ENCODE assay signal across 8 cellular contexts in genomic region chr10:68721673-68721963, GRCh38. TPM values are rescaled to one million over a fixed set of nuclear protein-coding genes. Genes with fewer than 3 reads are reported as not detected.
A peak's percentile ranks its signal among the peaks of the same experiment; 100 is the strongest.
DNase-seq lines count a peak whose midpoint lies in the region; ATAC-seq, FAIRE-seq and TF ChIP-seq lines count a peak whose summit lies in the region.

No MANE protein-coding gene starts in this region.

- no peak for FAIRE-seq in D721Med (lab: Jason Lieb, UNC)

- no peaks in the 10 kb centered on the region for H3K9me2 ChIP-seq in SK-N-SH

- H3K4me3 ChIP-seq in A673 (ENCODE audit: low read depth, low read length, poor library complexity, severe bottlenecking): peak overlapping the region; percentile 94
- H3K4me3 ChIP-seq in SK-N-SH (ENCODE audit: low read depth in 2 of 2, low read length in 1 of 2): peak overlapping the region; percentile 71 to 89
- H3K4me3 ChIP-seq in fibroblast of villous mesenchyme (ENCODE audit: low read depth, low read length): peak overlapping the region; percentile 93
- peak overlapping the region; percentile 85 to 96 for H3K4me3 ChIP-seq in prostate gland

- peaks cover 56% of the 10 kb centered on the region for H3K79me2 ChIP-seq in SK-N-SH (ENCODE audit: insufficient read depth)

- peak overlapping the region; percentile 75 for H3K4me2 ChIP-seq in SK-N-SH

- DNase-seq in A673 (ENCODE audit: low spot score) (no peak), SK-N-SH (no peak), fibroblast of villous mesenchyme (ENCODE audit: low read depth) (no peak), prostate gland (ENCODE audit: low spot score) (no peak), GM19238 (ENCODE audit: insufficient read length, low spot score) (no peak), D721Med (ENCODE audit: insufficient read length, low spot score) (no peak), NAMALWA (ENCODE audit: low spot score) (no peak)

- BruUV-seq in A673 (replicated peaks; lab: Mats Ljungman, UMichigan): no TSS peak

- H3K36me3 ChIP-seq in A673 (ENCODE audit: insufficient read depth, low read length, poor library complexity, severe bottlenecking) (peaks cover 33% of the 10 kb centered on the region), SK-N-SH (replicated peaks in 1 of 2; ENCODE audit: control insufficient read depth in 1 of 2, insufficient read depth in 2 of 2, low read length in 1 of 2) (peaks cover 2 to 36% of the 10 kb centered on the region in 2 experiments), prostate gland (no peaks in the 10 kb centered on the region)

- CTCF ChIA-PET in A673 (lab: Charles Lee): no interaction called here
- CTCF ChIA-PET in SK-N-SH (lab: Yijun Ruan, JAX): no interaction called here

- H2AFZ ChIP-seq in SK-N-SH (ENCODE audit: low read depth): peak overlapping the region; percentile 54

- H3K27ac ChIP-seq in A673 (ENCODE audit: low read depth, low read length, poor library complexity, severe bottlenecking) (peak overlapping the region; percentile 92), SK-N-SH (ENCODE audit: low read depth in 2 of 2, low read length in 1 of 2) (peak overlapping the region; percentile 78 to 87; a peak in 3 of 4 replicates), prostate gland (peak overlapping the region; percentile 92 to 96)

- ATAC-seq in GM21367 (IDR thresholded peaks at IDR 0.05; ENCODE audit: unreplicated experiment): peak; percentile 16

- peak overlapping the region; percentile 97 for H3K9ac ChIP-seq in SK-N-SH

- no peak for TF ChIP-seq RAD21 in SK-N-SH (IDR thresholded peaks at IDR 0.05; ENCODE audit: low read length)

- H3K4me1 ChIP-seq in A673 (ENCODE audit: insufficient read depth, low read length, poor library complexity, severe bottlenecking) (no peaks in the 10 kb centered on the region), SK-N-SH (ENCODE audit: control insufficient read depth in 1 of 2, insufficient read depth in 2 of 2, low read depth in 1 of 2, low read length in 1 of 2) (peaks cover 4 to 5% of the 10 kb centered on the region in 2 experiments; a peak in 1 of 4 replicates), prostate gland (replicated peaks) (peaks cover 2% of the 10 kb centered on the region)

- WGBS in SK-N-SH (ENCODE audit: low lambda C conversion rate): 0% methylated on average over 14 of the region's 23 CpGs
- WGBS in prostate gland: 0% methylated on average over 22 of the region's 23 CpGs

- POLR2A ChIA-PET in A673 (lab: Charles Lee; ENCODE audit: low non-redundant PET) (interaction anchor here (0.6 kb wide), 1 partner anchor 374 kb away, joined by 3 read pairs; no protein-coding TSS in a partner anchor), SK-N-SH (lab: Yijun Ruan, JAX) (interaction anchor here (1.0 to 2.3 kb wide), 5 partner anchors 10 to 250 kb away, joined by 3 to 9 read pairs (median 3); partner anchors contain the start of gene DNA2)

- no peaks in the 10 kb centered on the region for H3K9me3 ChIP-seq in A673 (ENCODE audit: low read depth, low read length, poor library complexity, severe bottlenecking)
- no peaks in the 10 kb centered on the region for H3K9me3 ChIP-seq in SK-N-SH
- no peaks in the 10 kb centered on the region for H3K9me3 ChIP-seq in prostate gland

- no peak for TF ChIP-seq EP300 in SK-N-SH (IDR thresholded peaks at IDR 0.05; ENCODE audit: borderline replicate concordance in 1 of 2, low read depth in 1 of 2, low read length in 1 of 2)

- intact Hi-C loops in A673 (cut with micrococcal nuclease; ENCODE audit: unreplicated experiment) (loop anchor here (5.0 kb wide), 1 partner anchor 159 kb away; the partner anchor contains the start of gene TET1), prostate gland (cut with DNase I) (no loop called here)

- no peaks in the 10 kb centered on the region for H3K27me3 ChIP-seq in A673 (replicated peaks; ENCODE audit: insufficient read depth, low read depth, low read length, poor library complexity)
- no peaks in the 10 kb centered on the region for H3K27me3 ChIP-seq in SK-N-SH (ENCODE audit: insufficient read depth)
- H3K27me3 ChIP-seq in prostate gland (replicated peaks; ENCODE audit: insufficient read depth): no peaks in the 10 kb centered on the region

- no peaks in the 10 kb centered on the region for H4K20me1 ChIP-seq in SK-N-SH (ENCODE audit: insufficient read depth)

- no peak for TF ChIP-seq POLR2A in prostate gland (IDR thresholded peaks at IDR 0.05)

- no peak for TF ChIP-seq CTCF in A673 (conservative IDR thresholded peaks at IDR 0.05; ENCODE audit: low read depth, low read length)
- TF ChIP-seq CTCF in SK-N-SH (IDR thresholded peaks at IDR 0.05): no peak
- TF ChIP-seq CTCF in fibroblast of villous mesenchyme (IDR thresholded peaks at IDR 0.05; ENCODE audit: insufficient read depth, low read depth, low read length): no peak
- TF ChIP-seq CTCF in prostate gland (IDR thresholded peaks at IDR 0.05): no peak
- TF ChIP-seq CTCF in D721Med (IDR thresholded peaks at IDR 0.05; ENCODE audit: insufficient read depth, missing control alignments): no peak

- peaks cover 16% of the 10 kb centered on the region for H3F3A ChIP-seq in SK-N-SH (replicated peaks; ENCODE audit: insufficient read depth)

TF ChIP-seq in SK-N-SH, 30 proteins besides CTCF, POLR2A, EP300 and RAD21:
- no peak for TF ChIP-seq RCOR1 (IDR thresholded peaks at IDR 0.05; ENCODE audit: low read length)

RNA-seq across cellular contexts. Expression of gene CCAR1, which starts 0.6 kb away (rescaled TPM):
- total RNA-seq in A673 (2021): 126 and 141 TPM in 2 replicates
- 25.7 and 27.5 TPM in 2 replicates for polyA plus RNA-seq in SK-N-SH (2012; rRNA removed)
- polyA plus RNA-seq in SK-N-SH (2012; cell fraction: cytosol; rRNA removed): 25.2 and 25.9 TPM in 2 replicates
- 37.0 and 92.3 TPM in 2 replicates for polyA plus RNA-seq in SK-N-SH (2012; cell fraction: nucleus; rRNA removed)
- total RNA-seq in fibroblast of villous mesenchyme: 38.0 and 47.1 TPM in 2 replicates
- total RNA-seq in prostate gland: 10 to 100 TPM; 38.1 to 73.8 TPM
